Comparison of ENCODE assay signal across 17 cellular contexts in genomic region chr18:49865401-49865800, GRCh38. TPM values are rescaled to one million over a fixed set of nuclear protein-coding genes. Genes with fewer than 3 reads are reported as not detected.
A peak's percentile ranks its signal among the peaks of the same experiment; 100 is the strongest.
DNase-seq lines count a peak whose midpoint lies in the region; ATAC-seq, FAIRE-seq and TF ChIP-seq lines count a peak whose summit lies in the region.
"Had no signal": no experiment of that assay in that cellular context is flagged by ENCODE, and none has a peak within 500 bp of the region (broad histone marks: within the 10 kb centered on the region; RNA-seq: fewer than 3 reads in every experiment).

No MANE protein-coding gene starts in this region.

- in situ Hi-C loops in transverse colon (cut with MboI; ENCODE audit: low pct_ligation_motif_present in 1 of 4, low pct_unique_long_range_greater_than_20kb in 1 of 4, low sequenced_read_pairs in 3 of 4) = loop anchor here in 2 of 4 donors (10.0 to 25.0 kb wide), 2 partner anchors 353 to 361 kb away; no protein-coding TSS in a partner anchor

- H3K4me3 ChIP-seq in heart left ventricle (no peak overlapping the region), left ventricle myocardium inferior (no peak overlapping the region), bronchial epithelial cell (ENCODE audit: low read depth, low read length) (no peak overlapping the region), transverse colon (no peak overlapping the region)
- H3K4me3 ChIP-seq: SJSA1, uterus had no signal

- no peak overlapping the region for H3K27ac ChIP-seq in heart left ventricle
- H3K27ac ChIP-seq in left ventricle myocardium inferior (replicated peaks) = no peak overlapping the region
- no peak overlapping the region for H3K27ac ChIP-seq in transverse colon
- H3K27ac ChIP-seq: SJSA1, uterus had no signal

- peaks cover 0 to 5% (median 0%) of the 10 kb centered on the region in 9 donors for H3K27me3 ChIP-seq in heart left ventricle
- peaks cover 36% of the 10 kb centered on the region for H3K27me3 ChIP-seq in left ventricle myocardium inferior (ENCODE audit: low read depth)
- H3K27me3 ChIP-seq in bronchial epithelial cell (ENCODE audit: control insufficient read depth, insufficient read depth, low read length) = no peaks in the 10 kb centered on the region
- no peaks in the 10 kb centered on the region for H3K27me3 ChIP-seq in transverse colon
- H3K27me3 ChIP-seq: SJSA1, uterus had no signal

- no peaks in the 10 kb centered on the region for H3K4me1 ChIP-seq in heart left ventricle
- no peaks in the 10 kb centered on the region for H3K4me1 ChIP-seq in left ventricle myocardium inferior
- H3K4me1 ChIP-seq in transverse colon = peaks cover 0 to 6% (median 0%) of the 10 kb centered on the region in 4 donors
- H3K4me1 ChIP-seq: uterus had no signal

- DNase-seq in heart left ventricle (peak in 2 of 5 donors; percentile 48 to 49), left ventricle myocardium inferior (no peak), NAMALWA (ENCODE audit: low spot score) (peak; percentile 13), bronchial epithelial cell (ENCODE audit: low read depth) (peak; percentile 58), transverse colon (peak; percentile 41), T1000 (lab: John Stamatoyannopoulos, UW) (no peak)
- DNase-seq: AML-193; cerebellar nuclear complex; DMS153; naive B cell; retina; stimulated activated CD4-positive, alpha-beta T cell treated with anti-CD3 and anti-CD28 coated beads, Interleukin-2, amount 100 ng/mL, for 48 hours; uterus had no signal

- H3K9me3 ChIP-seq in heart left ventricle = no peaks in the 10 kb centered on the region
- no peaks in the 10 kb centered on the region for H3K9me3 ChIP-seq in left ventricle myocardium inferior (replicated peaks)
- H3K9me3 ChIP-seq in transverse colon = no peaks in the 10 kb centered on the region
- H3K9me3 ChIP-seq: SJSA1, uterus had no signal

- no peak for TF ChIP-seq EP300 in transverse colon (IDR thresholded peaks at IDR 0.05; ENCODE audit: low read depth)

- TF ChIP-seq POLR2A in heart left ventricle (IDR thresholded peaks at IDR 0.05) = no peak
- no peak for TF ChIP-seq POLR2A in transverse colon (IDR thresholded peaks at IDR 0.05)

- WGBS in heart left ventricle, 4 donors = 13 to 16% (median 14%) methylated on average over 1 to 2 of the region's 2 CpGs
- WGBS in transverse colon (ENCODE audit: low coverage in 1 of 2), 2 donors = 25% methylated on average over 2 of the region's 2 CpGs; no CpG with 5 or more reads in 1 of the 2 donors

- ATAC-seq in heart left ventricle = peak; percentile 37 to 84 (median 71)
- no peak for ATAC-seq in HG02763 (IDR thresholded peaks at IDR 0.05; ENCODE audit: unreplicated experiment)
- no peak for ATAC-seq in HG03571 (IDR thresholded peaks at IDR 0.05; ENCODE audit: unreplicated experiment)

- H3K36me3 ChIP-seq in heart left ventricle (no peaks in the 10 kb centered on the region), left ventricle myocardium inferior (no peaks in the 10 kb centered on the region), bronchial epithelial cell (ENCODE audit: control insufficient read depth, insufficient read depth, low read length) (no peaks in the 10 kb centered on the region), transverse colon (no peaks in the 10 kb centered on the region)
- H3K36me3 ChIP-seq: SJSA1, uterus had no signal

- intact Hi-C loops in heart left ventricle (cut with DNase I) (no loop called here), left ventricle myocardium inferior (cut with micrococcal nuclease) (no loop called here), transverse colon (cut with DNase I; ENCODE audit: low total_unique reads) (no loop called here)

- TF ChIP-seq CTCF in heart left ventricle (IDR thresholded peaks at IDR 0.05) = no peak
- no peak for TF ChIP-seq CTCF in left ventricle myocardium inferior (IDR thresholded peaks at IDR 0.05; ENCODE audit: borderline replicate concordance)
- no peak for TF ChIP-seq CTCF in bronchial epithelial cell (IDR thresholded peaks at IDR 0.05; ENCODE audit: insufficient read depth, low read length, severe bottlenecking)
- TF ChIP-seq CTCF in transverse colon (IDR thresholded peaks at IDR 0.05) = peak in 1 of 5 experiments; percentile 40

- no peak for FAIRE-seq in bronchial epithelial cell (lab: Jason Lieb, UNC)
- FAIRE-seq: GM12891 had no signal

RNA-seq across cellular contexts. Expression of gene ACAA2, which starts 52.1 kb away (rescaled TPM):
- total RNA-seq in heart left ventricle (100 to 1,000 TPM; 165 to 379 (median 261) TPM), left ventricle myocardium inferior (287 TPM), bronchial epithelial cell (10.3 and 11.0 TPM in 2 replicates), transverse colon (100 to 1,000 TPM in 3 of 4 donors, 10 to 100 TPM in 1; 43.0 to 214 (median 147) TPM)
- polyA plus RNA-seq in heart left ventricle = 100 to 1,000 TPM; 129 to 147 TPM

Comparison
In these comparisons a context has a peak if more than half of its experiments do, and no peak if none do; other contexts are left out.
1. ATAC-seq: peak in heart left ventricle (4 of 4); none in HG02763 (single experiment) and HG03571 (single experiment).
2. DNase-seq: peak in NAMALWA (single experiment), bronchial epithelial cell (single experiment) and transverse colon (single experiment); none in left ventricle myocardium inferior (single experiment) and T1000 (single experiment).